In genomic region chr4:159272341-159273125, GRCh38 we compare ENCODE assay signal across 13 cellular contexts.
A peak's percentile ranks its signal among the peaks of the same experiment; 100 is the strongest.
DNase-seq lines count a peak whose midpoint lies in the region; ATAC-seq and TF ChIP-seq lines count a peak whose summit lies in the region.
"Had no signal": no experiment of that assay in that cellular context is flagged by ENCODE, and none has a peak within 500 bp of the region (broad histone marks: within the 10 kb centered on the region; RNA-seq: fewer than 3 reads in every experiment).

No MANE protein-coding gene starts in this region.

- DNase-seq in GM23248 (no peak), lower lobe of right lung (no peak)
- DNase-seq: central memory CD4-positive, alpha-beta T cell; esophagus squamous epithelium; H9; upper lobe of left lung had no signal

- ATAC-seq in GM18868 (IDR thresholded peaks at IDR 0.05; ENCODE audit: unreplicated experiment) (no peak), lower lobe of right lung (no peak), HG02642 (IDR thresholded peaks at IDR 0.05; ENCODE audit: poor library complexity, unreplicated experiment) (no peak), GM18873 (IDR thresholded peaks at IDR 0.05; ENCODE audit: low FRiP score, unreplicated experiment) (no peak)

- no peaks in the 10 kb centered on the region for H4K20me1 ChIP-seq in GM23248 (ENCODE audit: insufficient read depth)

- H3K27me3 ChIP-seq in ACC112 (ENCODE audit: insufficient read depth, low read length) (no peaks in the 10 kb centered on the region), GM23248 (replicated peaks; ENCODE audit: insufficient read depth) (no peaks in the 10 kb centered on the region), lower lobe of right lung (ENCODE audit: low read depth) (no peaks in the 10 kb centered on the region)
- H3K27me3 ChIP-seq: esophagus squamous epithelium, upper lobe of left lung had no signal

- in situ Hi-C loops in GM23248 (cut with MboI): no loop called here

- H3K27ac ChIP-seq in ACC112 (ENCODE audit: low read depth, low read length) (peak overlapping the region; percentile 28), GM23248 (no peak overlapping the region), lower lobe of right lung (no peak overlapping the region)

- H3K9me3 Mint-ChIP-seq in dendritic cell treated with granulocyte-macrophage colony-stimulating factor and Interleukin-4, amounts not matched to agents 40 ng/mL and 50 ng/mL, for 4 days: no peaks in the 10 kb centered on the region
- no peaks in the 10 kb centered on the region for H3K9me3 Mint-ChIP-seq in nephron
- H3K9me3 Mint-ChIP-seq: activated naive CD4-positive, alpha-beta T cell treated with anti-CD3 and anti-CD28 coated beads, Interleukin-2, amount 50 U/mL, for 24 hours; H9 had no signal

- intact Hi-C loops in dendritic cell treated with granulocyte-macrophage colony-stimulating factor and Interleukin-4, amounts not matched to agents 40 ng/mL and 50 ng/mL, for 4 days (cut with micrococcal nuclease): no loop called here
- intact Hi-C loops in lower lobe of right lung (cut with DNase I): no loop called here

- H3K36me3 Mint-ChIP-seq in dendritic cell treated with granulocyte-macrophage colony-stimulating factor and Interleukin-4, amounts not matched to agents 40 ng/mL and 50 ng/mL, for 4 days (ENCODE audit: low read depth): peaks cover 27% of the 10 kb centered on the region
- peaks cover 2% of the 10 kb centered on the region for H3K36me3 Mint-ChIP-seq in nephron (ENCODE audit: low read depth)

- peaks cover 16% of the 10 kb centered on the region; the same call in 1 of the 2 replicates for H3F3A ChIP-seq in GM23248 (ENCODE audit: insufficient read depth)

- H3K79me2 ChIP-seq in ACC112 (ENCODE audit: control insufficient read depth, insufficient read depth, low read length, unreplicated experiment) (no peaks in the 10 kb centered on the region), GM23248 (ENCODE audit: insufficient read depth) (peaks cover 12% of the 10 kb centered on the region)

- H3K9ac ChIP-seq in GM23248: no peak overlapping the region

- no peak overlapping the region for H3K4me3 Mint-ChIP-seq in dendritic cell treated with granulocyte-macrophage colony-stimulating factor and Interleukin-4, amounts not matched to agents 40 ng/mL and 50 ng/mL, for 4 days
- no peak overlapping the region for H3K4me3 Mint-ChIP-seq in nephron
- H3K4me3 Mint-ChIP-seq: activated naive CD4-positive, alpha-beta T cell treated with anti-CD3 and anti-CD28 coated beads, Interleukin-2, amount 50 U/mL, for 24 hours; H9 had no signal

- H3K36me3 ChIP-seq in ACC112 (ENCODE audit: insufficient read depth, low read length) (no peaks in the 10 kb centered on the region), GM23248 (ENCODE audit: low read depth) (no peaks in the 10 kb centered on the region), lower lobe of right lung (no peaks in the 10 kb centered on the region)
- H3K36me3 ChIP-seq: esophagus squamous epithelium, upper lobe of left lung had no signal

- H3K4me2 ChIP-seq in GM23248 (ENCODE audit: unreplicated experiment): peak overlapping the region; percentile 6

- H3K4me3 ChIP-seq in ACC112 (ENCODE audit: low read depth, low read length): no peak overlapping the region
- no peak overlapping the region for H3K4me3 ChIP-seq in GM23248
- no peak overlapping the region for H3K4me3 ChIP-seq in lower lobe of right lung
- H3K4me3 ChIP-seq: esophagus squamous epithelium, upper lobe of left lung had no signal

- no peaks in the 10 kb centered on the region for H3K27me3 Mint-ChIP-seq in dendritic cell treated with granulocyte-macrophage colony-stimulating factor and Interleukin-4, amounts not matched to agents 40 ng/mL and 50 ng/mL, for 4 days
- no peaks in the 10 kb centered on the region for H3K27me3 Mint-ChIP-seq in nephron (ENCODE audit: low read depth)
- H3K27me3 Mint-ChIP-seq: activated naive CD4-positive, alpha-beta T cell treated with anti-CD3 and anti-CD28 coated beads, Interleukin-2, amount 50 U/mL, for 24 hours had no signal

- H3K9me2 ChIP-seq in GM23248 (ENCODE audit: insufficient read depth): no peaks in the 10 kb centered on the region

- H3K4me1 Mint-ChIP-seq in dendritic cell treated with granulocyte-macrophage colony-stimulating factor and Interleukin-4, amounts not matched to agents 40 ng/mL and 50 ng/mL, for 4 days (ENCODE audit: low read depth): peaks cover 26% of the 10 kb centered on the region
- H3K4me1 Mint-ChIP-seq in nephron: peaks cover 25% of the 10 kb centered on the region
- H3K4me1 Mint-ChIP-seq: H9 had no signal

- H3K4me1 ChIP-seq in ACC112 (ENCODE audit: control insufficient read depth, insufficient read depth, low read length, unreplicated experiment) (peaks cover 42% of the 10 kb centered on the region), GM23248 (ENCODE audit: insufficient read depth) (peaks cover 47% of the 10 kb centered on the region), lower lobe of right lung (peaks cover 30% of the 10 kb centered on the region)

- TF ChIP-seq CTCF in nephron (IDR thresholded peaks at IDR 0.05; ENCODE audit: unreplicated experiment in 3 of 3) (no peak), lower lobe of right lung (IDR thresholded peaks at IDR 0.05) (no peak)

- H3K9me3 ChIP-seq in GM23248 (ENCODE audit: low read depth) (no peaks in the 10 kb centered on the region), lower lobe of right lung (no peaks in the 10 kb centered on the region)
- H3K9me3 ChIP-seq: esophagus squamous epithelium, upper lobe of left lung had no signal

- H2AFZ ChIP-seq in ACC112 (ENCODE audit: low read length, unreplicated experiment) (no peak overlapping the region), GM23248 (no peak overlapping the region)

- peak overlapping the region; percentile 37 for H3K27ac Mint-ChIP-seq in dendritic cell treated with granulocyte-macrophage colony-stimulating factor and Interleukin-4, amounts not matched to agents 40 ng/mL and 50 ng/mL, for 4 days
- peak overlapping the region; percentile 68 to 73 (median 73) for H3K27ac Mint-ChIP-seq in nephron
- H3K27ac Mint-ChIP-seq: activated naive CD4-positive, alpha-beta T cell treated with anti-CD3 and anti-CD28 coated beads, Interleukin-2, amount 50 U/mL, for 24 hours had no signal
